Comparison of ENCODE assay signal across 9 cellular contexts in genomic region chr20:12925214-12925755, GRCh38.
A peak's percentile ranks its signal among the peaks of the same experiment; 100 is the strongest.
DNase-seq lines count a peak whose midpoint lies in the region; ATAC-seq and TF ChIP-seq lines count a peak whose summit lies in the region.
"Had no signal": no experiment of that assay in that cellular context is flagged by ENCODE, and none has a peak within 500 bp of the region (broad histone marks: within the 10 kb centered on the region; RNA-seq: fewer than 3 reads in every experiment).

No MANE protein-coding gene starts in this region.

- H3K9me3 Mint-ChIP-seq in endothelial cell (ENCODE audit: unreplicated experiment) = no peaks in the 10 kb centered on the region
- peaks cover 8% of the 10 kb centered on the region for H3K9me3 Mint-ChIP-seq in mesothelial cell of epicardium
- H3K9me3 Mint-ChIP-seq: stimulated activated naive CD8-positive, alpha-beta T cell treated with anti-CD3 and anti-CD28 coated beads, Interleukin-15, Interleukin-2, amounts not matched to agents 100 ng/mL and 50 ng/mL, for 24 hours had no signal

- ATAC-seq in GM18511 (IDR thresholded peaks at IDR 0.05; ENCODE audit: unreplicated experiment) = peak; percentile 95
- peak; percentile 96 for ATAC-seq in HG02870 (IDR thresholded peaks at IDR 0.05; ENCODE audit: unreplicated experiment)

- no peak overlapping the region for H3K4me3 ChIP-seq in BLaER1 treated with 17β-estradiol and CSF1 and Interleukin-3, amounts not matched to agents 10 nM and 100 nM
- no peak overlapping the region for H3K4me3 ChIP-seq in tibial nerve

- H4K20me1 ChIP-seq in BLaER1 treated with 17β-estradiol and CSF1 and Interleukin-3, amounts not matched to agents 10 nM and 100 nM = no peaks in the 10 kb centered on the region

- H3K4me1 Mint-ChIP-seq in endothelial cell (ENCODE audit: unreplicated experiment) (peaks cover 53% of the 10 kb centered on the region), mesothelial cell of epicardium (peaks cover 43% of the 10 kb centered on the region)

- no peaks in the 10 kb centered on the region for H3K36me3 ChIP-seq in BLaER1 treated with 17β-estradiol and CSF1 and Interleukin-3, amounts not matched to agents 10 nM and 100 nM
- H3K36me3 ChIP-seq in tibial nerve = no peaks in the 10 kb centered on the region

- peak overlapping the region in 10 of 11 experiments; percentile 12 to 47 (median 34); a peak in 10 of 22 replicates for H3K4me2 ChIP-seq in BLaER1 treated with 17β-estradiol and CSF1 and Interleukin-3, amounts not matched to agents 10 nM and 100 nM

- no peak for TF ChIP-seq EP300 in tibial nerve (IDR thresholded peaks at IDR 0.05)

- peak; percentile 84 for TF ChIP-seq CTCF in endothelial cell (IDR thresholded peaks at IDR 0.05; ENCODE audit: unreplicated experiment)
- peak; percentile 81 for TF ChIP-seq CTCF in mesothelial cell of epicardium (IDR thresholded peaks at IDR 0.05; ENCODE audit: unreplicated experiment)
- TF ChIP-seq CTCF in tibial nerve (IDR thresholded peaks at IDR 0.05) = peak; percentile 57 to 87 (median 80)

- no peaks in the 10 kb centered on the region; a peak in 1 of 22 replicates for H3K9me3 ChIP-seq in BLaER1 treated with 17β-estradiol and CSF1 and Interleukin-3, amounts not matched to agents 10 nM and 100 nM (replicated peaks in 1 of 11)
- no peaks in the 10 kb centered on the region for H3K9me3 ChIP-seq in tibial nerve

- no peaks in the 10 kb centered on the region for H3K27me3 ChIP-seq in BLaER1 treated with 17β-estradiol and CSF1 and Interleukin-3, amounts not matched to agents 10 nM and 100 nM
- no peaks in the 10 kb centered on the region for H3K27me3 ChIP-seq in tibial nerve

- no peak overlapping the region for H3K9ac ChIP-seq in BLaER1 treated with 17β-estradiol and CSF1 and Interleukin-3, amounts not matched to agents 10 nM and 100 nM

- H3K27ac Mint-ChIP-seq in endothelial cell (ENCODE audit: unreplicated experiment) = no peak overlapping the region
- peak overlapping the region; percentile 48 for H3K27ac Mint-ChIP-seq in mesothelial cell of epicardium
- H3K27ac Mint-ChIP-seq: stimulated activated naive CD8-positive, alpha-beta T cell treated with anti-CD3 and anti-CD28 coated beads, Interleukin-15, Interleukin-2, amounts not matched to agents 100 ng/mL and 50 ng/mL, for 24 hours had no signal

- H3K27ac ChIP-seq in BLaER1 treated with 17β-estradiol and CSF1 and Interleukin-3, amounts not matched to agents 10 nM and 100 nM = no peak overlapping the region
- no peak overlapping the region for H3K27ac ChIP-seq in tibial nerve

- DNase-seq in NCI-H1105 (lab: John Stamatoyannopoulos, UW) = peak; percentile 74
- peak; percentile 16 for DNase-seq in SKM-1 (lab: John Stamatoyannopoulos, UW; ENCODE audit: unreplicated experiment)
- peak; percentile 57 for DNase-seq in endothelial cell (ENCODE audit: low spot score)
- DNase-seq in mesothelial cell of epicardium (ENCODE audit: low spot score in 2 of 2, unreplicated experiment in 2 of 2) = peak in 1 of 2 experiments; percentile 56
- peak in 1 of 2 donors; percentile 24 for DNase-seq in tibial nerve (ENCODE audit: low spot score in 2 of 2)

- no peak overlapping the region for H3K4me3 Mint-ChIP-seq in endothelial cell (ENCODE audit: unreplicated experiment)
- no peak overlapping the region for H3K4me3 Mint-ChIP-seq in mesothelial cell of epicardium
- H3K4me3 Mint-ChIP-seq: stimulated activated naive CD8-positive, alpha-beta T cell treated with anti-CD3 and anti-CD28 coated beads, Interleukin-15, Interleukin-2, amounts not matched to agents 100 ng/mL and 50 ng/mL, for 24 hours had no signal

- H3K36me3 Mint-ChIP-seq in endothelial cell (ENCODE audit: low read depth, unreplicated experiment) (no peaks in the 10 kb centered on the region), mesothelial cell of epicardium (peaks cover 3% of the 10 kb centered on the region)

- peaks cover 0 to 13% (median 8%) of the 10 kb centered on the region in 10 experiments; a peak in 11 of 20 replicates for H3K4me1 ChIP-seq in BLaER1 treated with 17β-estradiol and CSF1 and Interleukin-3, amounts not matched to agents 10 nM and 100 nM
- H3K4me1 ChIP-seq in tibial nerve = peaks cover 0 to 6% (median 2%) of the 10 kb centered on the region in 4 donors

- H3K27me3 Mint-ChIP-seq in endothelial cell (ENCODE audit: unreplicated experiment) = peaks cover 2% of the 10 kb centered on the region
- H3K27me3 Mint-ChIP-seq in mesothelial cell of epicardium (ENCODE audit: low read depth) = no peaks in the 10 kb centered on the region
- H3K27me3 Mint-ChIP-seq: stimulated activated naive CD8-positive, alpha-beta T cell treated with anti-CD3 and anti-CD28 coated beads, Interleukin-15, Interleukin-2, amounts not matched to agents 100 ng/mL and 50 ng/mL, for 24 hours had no signal

- TF ChIP-seq POLR2A in tibial nerve (IDR thresholded peaks at IDR 0.05) = no peak

- WGBS in tibial nerve, 2 donors = 30 to 34% methylated on average over 7 of the region's 7 CpGs
